ENCODE assay signal across 1 cellular context in the genomic region with DNA sequence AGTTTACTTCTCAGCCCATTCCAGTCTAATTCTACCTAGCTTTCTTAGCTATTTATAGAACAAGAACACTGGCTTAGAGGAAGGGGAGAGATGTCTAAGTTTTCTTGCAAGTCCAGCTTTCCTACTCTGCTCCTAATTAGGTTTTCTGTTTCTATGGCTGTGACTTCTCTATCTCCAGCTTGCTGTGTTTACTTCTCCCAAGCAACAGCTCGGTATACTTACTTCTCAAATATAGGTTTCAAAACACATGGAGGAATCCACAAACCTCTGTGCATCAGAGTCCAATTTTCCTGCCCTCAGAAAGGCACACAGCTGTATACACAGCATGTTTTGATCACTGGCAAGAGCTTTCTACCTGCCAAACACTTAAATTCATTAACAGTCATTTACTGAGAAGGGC.
TF ChIP-seq lines count a peak whose summit lies in the region.

No MANE protein-coding gene starts in this region.

TF ChIP-seq in H1, 55 proteins besides CTCF, POLR2A, EP300 and RAD21:
- no peak for TF ChIP-seq ZNF274 (IDR thresholded peaks at IDR 0.05; ENCODE audit: borderline replicate concordance, extremely low read depth, low read length)
